ENCODE assay signal across 13 cellular contexts in genomic region chr2:9585486-9585885, GRCh38. TPM values are rescaled to one million over a fixed set of nuclear protein-coding genes. Genes with fewer than 3 reads are reported as not detected.
DNase-seq lines count a peak whose midpoint lies in the region; ATAC-seq, FAIRE-seq and TF ChIP-seq lines count a peak whose summit lies in the region.
"Had no signal": no experiment of that assay in that cellular context is flagged by ENCODE, and none has a peak within 500 bp of the region (broad histone marks: within the 10 kb centered on the region; RNA-seq: fewer than 3 reads in every experiment).

No MANE protein-coding gene starts in this region.

- peaks cover 53% of the 10 kb centered on the region for H3K36me3 Mint-ChIP-seq in activated CD4-positive, alpha-beta T cell treated with anti-CD3 and anti-CD28 coated beads, Interleukin-2, amount 10 ng/mL, durations not matched to agents 24 days and 14 days (ENCODE audit: low read depth)
- H3K36me3 Mint-ChIP-seq in T-helper 17 cell (ENCODE audit: low read depth) = peaks cover 6% of the 10 kb centered on the region

- DNase-seq in activated CD4-positive, alpha-beta T cell treated with anti-CD3 and anti-CD28 coated beads, Interleukin-2, amount 10 ng/mL, durations not matched to agents 24 days and 14 days = no peak
- no peak for DNase-seq in activated CD4-positive, alpha-beta T cell treated with anti-CD3 and anti-CD28 coated beads, Interleukin-2, amount 50 U/mL, for 4 hours
- no peak for DNase-seq in T-helper 17 cell
- DNase-seq in DMS79 (lab: John Stamatoyannopoulos, UW) = no peak
- DNase-seq in GM19239 (ENCODE audit: insufficient read length, low spot score) = no peak
- no peak for DNase-seq in SHP77 treated with DMSO at 0.1 percent for 48 hours (lab: John Stamatoyannopoulos, UW)
- DNase-seq: DMS53, H7 had no signal

- no peak for ATAC-seq in T-helper 17 cell
- no peak for ATAC-seq in gastroesophageal sphincter
- ATAC-seq: GM23338 had no signal

- peaks cover 0 to 10% (median 0%) of the 10 kb centered on the region in 3 donors for H3K4me1 ChIP-seq in gastroesophageal sphincter

- H3K9me3 Mint-ChIP-seq in activated CD4-positive, alpha-beta T cell treated with anti-CD3 and anti-CD28 coated beads, Interleukin-2, amount 10 ng/mL, durations not matched to agents 24 days and 14 days = no peaks in the 10 kb centered on the region
- H3K9me3 Mint-ChIP-seq: GM23338 had no signal

- H3K27ac Mint-ChIP-seq in activated CD4-positive, alpha-beta T cell treated with anti-CD3 and anti-CD28 coated beads, Interleukin-2, amount 10 ng/mL, durations not matched to agents 24 days and 14 days = peak overlapping the region; percentile 3
- H3K27ac Mint-ChIP-seq in T-helper 17 cell = peak overlapping the region; percentile 53
- H3K27ac Mint-ChIP-seq: GM23338 had no signal

- WGBS in gastroesophageal sphincter (ENCODE audit: low coverage in 1 of 2), 2 donors = 97 to 100% methylated on average over 3 to 5 of the region's 5 CpGs

- TF ChIP-seq EP300 in gastroesophageal sphincter (IDR thresholded peaks at IDR 0.05) = no peak

- H3K27me3 ChIP-seq in gastroesophageal sphincter = no peaks in the 10 kb centered on the region

- TF ChIP-seq POLR2A in gastroesophageal sphincter (IDR thresholded peaks at IDR 0.05) = no peak

- intact Hi-C loops in activated CD4-positive, alpha-beta T cell treated with anti-CD3 and anti-CD28 coated beads, Interleukin-2, amount 10 ng/mL, durations not matched to agents 24 days and 14 days (cut with micrococcal nuclease) = no loop called here

- H3K9me3 ChIP-seq in T-helper 17 cell (ENCODE audit: control insufficient read depth, low read length, poor library complexity, severe bottlenecking) (no peaks in the 10 kb centered on the region), gastroesophageal sphincter (no peaks in the 10 kb centered on the region)

- no peak for TF ChIP-seq CTCF in C4-2B (conservative IDR thresholded peaks at IDR 0.05)
- no peak for TF ChIP-seq CTCF in gastroesophageal sphincter (IDR thresholded peaks at IDR 0.05)

- H3K4me1 Mint-ChIP-seq in activated CD4-positive, alpha-beta T cell treated with anti-CD3 and anti-CD28 coated beads, Interleukin-2, amount 10 ng/mL, durations not matched to agents 24 days and 14 days = peaks cover 15% of the 10 kb centered on the region
- H3K4me1 Mint-ChIP-seq in T-helper 17 cell = peaks cover under 1% of the 10 kb centered on the region
- H3K4me1 Mint-ChIP-seq: GM23338 had no signal

- H3K27ac ChIP-seq in C4-2B (peak overlapping the region; percentile 21; the same call in 1 of the 2 replicates), gastroesophageal sphincter (peak overlapping the region in 3 of 4 donors; percentile 2 to 36 (median 29))
- H3K27ac ChIP-seq: 22Rv1 had no signal

- H3K4me3 Mint-ChIP-seq in activated CD4-positive, alpha-beta T cell treated with anti-CD3 and anti-CD28 coated beads, Interleukin-2, amount 10 ng/mL, durations not matched to agents 24 days and 14 days = no peak overlapping the region
- H3K4me3 Mint-ChIP-seq in T-helper 17 cell = no peak overlapping the region
- H3K4me3 Mint-ChIP-seq: GM23338 had no signal

- H3K4me3 ChIP-seq in gastroesophageal sphincter = no peak overlapping the region
- H3K4me3 ChIP-seq: GM23338 had no signal

- FAIRE-seq in GM19239 (lab: Jason Lieb, UNC) = no peak
- FAIRE-seq: GM18507 had no signal

- H3K27me3 Mint-ChIP-seq in activated CD4-positive, alpha-beta T cell treated with anti-CD3 and anti-CD28 coated beads, Interleukin-2, amount 10 ng/mL, durations not matched to agents 24 days and 14 days = no peaks in the 10 kb centered on the region
- H3K27me3 Mint-ChIP-seq in T-helper 17 cell = no peaks in the 10 kb centered on the region

- peaks cover 0 to 78% of the 10 kb centered on the region in 2 donors for H3K36me3 ChIP-seq in gastroesophageal sphincter

RNA-seq across cellular contexts. Expression of gene ADAM17, which starts 29.9 kb away (rescaled TPM):
- 25.6 and 26.5 TPM in 2 replicates for total RNA-seq in activated CD4-positive, alpha-beta T cell treated with anti-CD3 and anti-CD28 coated beads, Interleukin-2, amount 10 ng/mL, durations not matched to agents 24 days and 14 days
- total RNA-seq in T-helper 17 cell = 10 to 100 TPM; 27.2 to 34.0 TPM
- total RNA-seq in gastroesophageal sphincter = 10 to 100 TPM; 16.0 to 38.3 (median 17.9) TPM

RNA-seq across cellular contexts. Expression of gene YWHAQ, which starts 45.3 kb away (rescaled TPM):
- total RNA-seq in activated CD4-positive, alpha-beta T cell treated with anti-CD3 and anti-CD28 coated beads, Interleukin-2, amount 10 ng/mL, durations not matched to agents 24 days and 14 days = 321 and 335 TPM in 2 replicates
- total RNA-seq in T-helper 17 cell = 100 to 1,000 TPM; 176 to 189 TPM
- 100 to 1,000 TPM; 226 to 282 (median 255) TPM for total RNA-seq in gastroesophageal sphincter
